In the genomic region with DNA sequence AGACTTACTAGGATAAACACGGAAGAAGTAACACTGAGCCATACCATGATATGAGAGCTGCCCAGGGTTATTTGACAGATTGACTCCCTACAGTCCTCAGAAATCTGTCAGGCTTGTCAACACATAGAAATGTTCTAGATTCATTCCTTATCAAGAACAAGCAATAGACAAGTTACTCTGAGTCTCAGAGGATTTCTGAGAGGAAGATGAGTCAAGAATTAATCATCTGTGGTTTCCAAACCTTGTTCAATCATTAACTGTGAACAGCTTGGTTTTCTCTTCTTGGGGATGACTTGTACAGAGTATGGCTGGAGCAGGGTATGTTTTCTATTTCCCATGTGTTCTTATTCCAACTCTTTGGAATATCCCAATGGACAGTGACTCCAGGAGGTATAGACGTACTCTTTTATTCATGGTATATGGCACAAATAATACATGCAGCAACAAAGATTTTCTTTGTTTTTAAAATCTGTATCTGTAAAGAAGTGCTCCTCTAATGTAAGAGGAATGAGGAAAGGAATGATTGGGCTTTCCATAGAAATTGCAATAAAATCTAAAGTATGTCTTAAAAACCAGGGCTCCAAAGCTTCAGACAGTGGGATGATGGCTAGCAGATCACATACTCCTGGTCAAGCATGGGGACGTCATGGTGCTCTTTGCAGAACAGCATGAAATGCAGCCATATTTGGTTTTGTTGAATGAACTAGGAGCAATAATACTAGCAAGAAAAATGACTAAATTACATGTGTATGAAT, we compare ENCODE assay signal across 8 cellular contexts. TPM values are rescaled to one million over a fixed set of nuclear protein-coding genes. Genes with fewer than 3 reads are reported as not detected.
DNase-seq lines count a peak whose midpoint lies in the region; ATAC-seq, FAIRE-seq and TF ChIP-seq lines count a peak whose summit lies in the region.

No MANE protein-coding gene starts in this region.

- no peak for FAIRE-seq in GM12892 (lab: Jason Lieb, UNC)

- peak; percentile 99 for ATAC-seq in GM18511 (IDR thresholded peaks at IDR 0.05; ENCODE audit: unreplicated experiment)
- ATAC-seq in HG02571 (IDR thresholded peaks at IDR 0.05; ENCODE audit: unreplicated experiment) = peak; percentile 77

- peak; percentile 96 for DNase-seq in NCI-H226
- peak; percentile 95 for DNase-seq in kidney glomerular epithelial cell (lab: John Stamatoyannopoulos, UW)
- no peak for DNase-seq in epidermal melanocyte (ENCODE audit: insufficient read length, low spot score)
- DNase-seq in GM12892 (ENCODE audit: insufficient read length) = no peak
- DNase-seq in stimulated activated CD4-positive, alpha-beta T cell treated with anti-CD3 and anti-CD28 coated beads, Interleukin-4, amount 100 ng/mL, for 4 hours = no peak
- DNase-seq in NCI-H1417 treated with DMSO at 0.1 percent for 48 hours (lab: John Stamatoyannopoulos, UW) = no peak

- TF ChIP-seq POLR2A in GM12892 (IDR thresholded peaks at IDR 0.05; ENCODE audit: low read depth, low read length) = no peak

RNA-seq across cellular contexts. Expression of gene SFR1, which starts 11.9 kb away (rescaled TPM):
- 16.7 TPM for polyA plus RNA-seq in GM12892 (2012; ENCODE audit: missing spikeins)

RNA-seq across cellular contexts. Expression of gene COL17A1, which starts 24.4 kb away (rescaled TPM):
- not detected for polyA plus RNA-seq in GM12892 (2012; ENCODE audit: missing spikeins)

Comparison
In these comparisons a context has a peak if more than half of its experiments do, and no peak if none do; other contexts are left out.
1. DNase-seq: peak in NCI-H226 (single experiment) and kidney glomerular epithelial cell (single experiment); none in epidermal melanocyte (single experiment), GM12892 (single experiment), stimulated activated CD4-positive, alpha-beta T cell treated with anti-CD3 and anti-CD28 coated beads, Interleukin-4, amount 100 ng/mL, for 4 hours (0 of 2) and NCI-H1417 treated with DMSO at 0.1 percent for 48 hours (single experiment).